Comparison of ENCODE assay signal across 18 cellular contexts in the genomic region with DNA sequence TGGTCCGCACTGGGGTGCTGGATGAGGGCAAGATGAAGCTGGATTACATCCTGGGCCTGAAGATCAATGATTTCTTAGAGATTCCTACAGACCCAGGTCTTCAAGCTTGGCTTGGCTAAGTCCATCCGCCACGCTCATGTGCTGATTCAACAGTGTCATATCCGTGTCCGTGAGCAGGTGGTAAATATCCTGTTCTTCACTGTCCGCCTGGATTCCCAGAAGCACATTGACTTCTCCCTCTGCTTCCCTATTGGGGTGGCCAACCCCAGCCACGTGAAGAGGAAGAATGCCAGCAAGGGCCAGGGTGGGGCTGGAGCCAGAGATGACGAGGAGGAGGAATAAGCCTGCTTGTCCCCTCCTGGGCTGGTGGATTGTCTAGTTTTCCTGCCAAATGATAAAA. TPM values are rescaled to one million over a fixed set of nuclear protein-coding genes. Genes with fewer than 3 reads are reported as not detected.
A peak's percentile ranks its signal among the peaks of the same experiment; 100 is the strongest.
DNase-seq lines count a peak whose midpoint lies in the region; ATAC-seq, FAIRE-seq and TF ChIP-seq lines count a peak whose summit lies in the region.
"Had no signal": no experiment of that assay in that cellular context is flagged by ENCODE, and none has a peak within 500 bp of the region (broad histone marks: within the 10 kb centered on the region; RNA-seq: fewer than 3 reads in every experiment).

No MANE protein-coding gene starts in this region.

- TF ChIP-seq POLR2A in HepG2 (IDR thresholded peaks at IDR 0.05; ENCODE audit: insufficient read depth in 1 of 2, low read depth in 2 of 2, low read length in 2 of 2) = no peak
- TF ChIP-seq POLR2A in right lobe of liver (IDR thresholded peaks at IDR 0.05) = no peak
- no peak for TF ChIP-seq POLR2A in K562 (conservative IDR thresholded peaks at IDR 0.05)

- no peaks in the 10 kb centered on the region; the same call in 2 of the 3 replicates for H3K36me3 Mint-ChIP-seq in GM23338 (ENCODE audit: low read depth)
- peaks cover 0 to 10% of the 10 kb centered on the region in 2 donors for H3K36me3 Mint-ChIP-seq in CD4-positive, alpha-beta memory T cell

- in situ Hi-C loops in HepG2 (cut with HindIII; ENCODE audit: extremely low pct_ligation_motif_present, low pct_unique_long_range_greater_than_20kb) = no loop called here
- in situ Hi-C loops in K562 (cut with MboI) = no loop called here

- intact Hi-C loops in HepG2 (cut with micrococcal nuclease; ENCODE audit: unreplicated experiment) = no loop called here
- intact Hi-C loops in right lobe of liver (cut with DNase I) = no loop called here
- intact Hi-C loops in K562 (cut with micrococcal nuclease) = no loop called here
- intact Hi-C loops in mucosa of descending colon (cut with DNase I, micrococcal nuclease) = no loop called here
- intact Hi-C loops in CD4-positive, alpha-beta memory T cell (cut with micrococcal nuclease) = no loop called here

- H3K79me2 ChIP-seq in HepG2 (ENCODE audit: insufficient read depth, low read length) = no peaks in the 10 kb centered on the region
- no peaks in the 10 kb centered on the region for H3K79me2 ChIP-seq in K562 (ENCODE audit: control insufficient read depth, insufficient read depth, low read length)
- no peaks in the 10 kb centered on the region for H3K79me2 ChIP-seq in GM23338 (replicated peaks; ENCODE audit: insufficient read depth)

- FAIRE-seq in HepG2 (lab: Jason Lieb, UNC) (no peak), K562 (lab: Jason Lieb, UNC) (no peak)
- FAIRE-seq: GM12892 had no signal

- WGBS in HepG2 (ENCODE audit: low lambda C conversion rate) = 52% methylated on average over 7 of the region's 8 CpGs
- WGBS in right lobe of liver (ENCODE audit: insufficient coverage, low coverage, low lambda C conversion rate, missing lambda C conversion rate) = 40% methylated on average over 2 of the region's 8 CpGs
- 22% methylated on average over 8 of the region's 8 CpGs for WGBS in K562 (ENCODE audit: insufficient coverage, low coverage, missing lambda C conversion rate)

- H3F3A ChIP-seq in GM23338 (replicated peaks; ENCODE audit: low read depth) = peaks cover 28% of the 10 kb centered on the region; the same call in 1 of the 2 replicates

- H3K27me3 Mint-ChIP-seq in GM23338 (ENCODE audit: insufficient read depth, low read depth, poor library complexity) = peaks cover 47% of the 10 kb centered on the region
- no peaks in the 10 kb centered on the region for H3K27me3 Mint-ChIP-seq in CD4-positive, alpha-beta memory T cell

- ATAC-seq in HepG2 (no peak), right lobe of liver (no peak), K562 (no peak), mucosa of descending colon (peak; percentile 37), GM23338 (no peak)
- ATAC-seq: CD8-positive, alpha-beta T cell had no signal

- H3K27me3 ChIP-seq in HepG2 (ENCODE audit: control insufficient read depth in 1 of 2, insufficient read depth in 2 of 2, low read length in 2 of 2) (peaks cover 6 to 54% of the 10 kb centered on the region in 2 experiments), right lobe of liver (no peaks in the 10 kb centered on the region), K562 (ENCODE audit: control insufficient read depth in 2 of 2, insufficient read depth in 2 of 2, low read length in 2 of 2) (peaks cover 40 to 68% of the 10 kb centered on the region in 2 experiments), GM23338 (ENCODE audit: insufficient read depth) (peaks cover 61% of the 10 kb centered on the region)
- H3K27me3 ChIP-seq in CD4-positive, alpha-beta memory T cell (ENCODE audit: insufficient read depth, low read length) = no peaks in the 10 kb centered on the region

- H3K9me3 ChIP-seq in HepG2 (ENCODE audit: low read length) = no peaks in the 10 kb centered on the region
- H3K9me3 ChIP-seq in right lobe of liver = no peaks in the 10 kb centered on the region
- no peaks in the 10 kb centered on the region for H3K9me3 ChIP-seq in K562 (replicated peaks; ENCODE audit: control insufficient read depth, insufficient read depth, low read depth, low read length)
- no peaks in the 10 kb centered on the region for H3K9me3 ChIP-seq in mucosa of descending colon
- no peaks in the 10 kb centered on the region for H3K9me3 ChIP-seq in CD4-positive, alpha-beta memory T cell (ENCODE audit: control insufficient read depth in 1 of 2, low read length in 2 of 2)

- CTCF ChIA-PET in HepG2 (lab: Yijun Ruan, JAX; ENCODE audit: low intra/inter-chr PET ratio, low total read pairs) = no interaction called here
- CTCF ChIA-PET in K562 (lab: Yijun Ruan, JAX; ENCODE audit: low intra/inter-chr PET ratio) = no interaction called here
- CTCF ChIA-PET in CD4-positive, alpha-beta memory T cell (lab: Charles Lee; ENCODE audit: partially characterized antibody) = interaction anchor here (1.1 to 1.8 kb wide), 4 partner anchors 10 to 77 kb away, joined by 3 to 7 read pairs (median 5); no protein-coding TSS in a partner anchor

- no peaks in the 10 kb centered on the region for H3K9me1 ChIP-seq in K562 (ENCODE audit: control insufficient read depth, insufficient read depth, low read length)

- no peak overlapping the region for H3K27ac Mint-ChIP-seq in GM23338
- H3K27ac Mint-ChIP-seq in CD4-positive, alpha-beta memory T cell = no peak overlapping the region
- H3K27ac Mint-ChIP-seq: CD8-positive, alpha-beta T cell had no signal

- H3K9me2 ChIP-seq in GM23338 (ENCODE audit: insufficient read depth) = no peaks in the 10 kb centered on the region

- no peak for TF ChIP-seq EP300 in HepG2 (IDR thresholded peaks at IDR 0.05; ENCODE audit: low read depth in 2 of 2, low read length in 2 of 2)
- no peak for TF ChIP-seq EP300 in HepG2 (CRISPR knock-in tag; IDR thresholded peaks at IDR 0.05; ENCODE audit: borderline replicate concordance)
- TF ChIP-seq EP300 in K562 (IDR thresholded peaks at IDR 0.05; ENCODE audit: low read length) = no peak

- DNase-seq in HepG2 (ENCODE audit: low spot score) (no peak), right lobe of liver (no peak), K562 (ENCODE audit: extremely low read depth in 1 of 4, low spot score in 3 of 4) (no peak), mucosa of descending colon (peak; percentile 60 to 73 (median 71)), GM23338 (ENCODE audit: low spot score) (no peak)
- DNase-seq in CD4-positive, alpha-beta memory T cell = no peak
- DNase-seq in activated CD4-positive, alpha-beta T cell treated with anti-CD3 and anti-CD28 coated beads for 4 hours = no peak
- DNase-seq: CD8-positive, alpha-beta T cell; GF-D8; GM23248; NCI-H1048; NCI-H1436 treated with DMSO at 0.1 percent for 48 hours; NCI-H2029 treated with DMSO at 0.1 percent for 48 hours; NCI-H2171 treated with DMSO at 0.1 percent for 48 hours; NCI-H748 treated with DMSO at 0.1 percent for 48 hours; PC-9 had no signal

- H3K4me3 Mint-ChIP-seq in GM23338 = no peak overlapping the region
- peak overlapping the region in 1 of 8 donors; percentile 69 for H3K4me3 Mint-ChIP-seq in CD4-positive, alpha-beta memory T cell
- H3K4me3 Mint-ChIP-seq: CD8-positive, alpha-beta T cell had no signal

- TF ChIP-seq RAD21 in HepG2 (CRISPR knock-in tag; IDR thresholded peaks at IDR 0.05) (no peak), K562 (CRISPR knock-in tag; conservative IDR thresholded peaks at IDR 0.05 in 1 of 2, IDR thresholded peaks at IDR 0.05 in 1 of 2) (no peak)

- POLR2A ChIA-PET in HepG2 (lab: Yijun Ruan, JAX) (no interaction called here), K562 (lab: Yijun Ruan, JAX) (interaction anchor here (0.6 to 1.1 kb wide), 2 partner anchors 10 to 1219 kb away, joined by 3 read pairs; no protein-coding TSS in a partner anchor)
- POLR2A ChIA-PET in CD4-positive, alpha-beta memory T cell (lab: Charles Lee; ENCODE audit: partially characterized antibody) = interaction anchor here (0.6 kb wide), 1 partner anchor 8 kb away, joined by 3 read pairs; no protein-coding TSS in a partner anchor

- H3K27ac ChIP-seq in HepG2 (ENCODE audit: extremely low read length, insufficient read depth, low read length) = no peak overlapping the region
- H3K27ac ChIP-seq in right lobe of liver = no peak overlapping the region
- H3K27ac ChIP-seq in K562 (ENCODE audit: extremely low read depth, low read depth, low read length) = no peak overlapping the region
- H3K27ac ChIP-seq in GM23338 (ENCODE audit: low read depth) = no peak overlapping the region
- no peak overlapping the region for H3K27ac ChIP-seq in CD4-positive, alpha-beta memory T cell (ENCODE audit: low read depth, low read length)
- H3K27ac ChIP-seq: GM23248, KMS-11, PC-9 had no signal

- peaks cover 39% of the 10 kb centered on the region for H3K4me1 Mint-ChIP-seq in GM23338
- peaks cover 19 to 42% (median 32%) of the 10 kb centered on the region in 4 donors for H3K4me1 Mint-ChIP-seq in CD4-positive, alpha-beta memory T cell

- TF ChIP-seq CTCF in HepG2 (CRISPR knock-in tag; IDR thresholded peaks at IDR 0.05) (no peak), right lobe of liver (IDR thresholded peaks at IDR 0.05) (no peak), K562 (IDR thresholded peaks at IDR 0.05 in 2 of 3, conservative IDR thresholded peaks at IDR 0.05 in 1 of 3; ENCODE audit: insufficient read depth in 2 of 3, low read depth in 1 of 3, low read length in 3 of 3) (no peak), mucosa of descending colon (IDR thresholded peaks at IDR 0.05) (no peak), GM23338 (conservative IDR thresholded peaks at IDR 0.05; ENCODE audit: low read depth in 2 of 2) (no peak)

- H2AFZ ChIP-seq in HepG2 (ENCODE audit: low read length) = no peak overlapping the region
- H2AFZ ChIP-seq in K562 (ENCODE audit: low read depth, low read length) = no peak overlapping the region
- H2AFZ ChIP-seq in GM23338 = no peak overlapping the region
- H2AFZ ChIP-seq: GM23248, PC-9 had no signal

- H3K4me1 ChIP-seq in HepG2 (ENCODE audit: insufficient read depth, low read length) = peaks cover 25% of the 10 kb centered on the region
- peaks cover 0 to 19% (median 9%) of the 10 kb centered on the region in 4 donors for H3K4me1 ChIP-seq in right lobe of liver
- peaks cover 0 to 15% of the 10 kb centered on the region in 2 experiments; a peak in 2 of 5 replicates for H3K4me1 ChIP-seq in K562 (replicated peaks in 1 of 2; ENCODE audit: control insufficient read depth in 2 of 2, insufficient read depth in 2 of 2, low read length in 2 of 2)
- H3K4me1 ChIP-seq in mucosa of descending colon (ENCODE audit: low read depth) = peaks cover 21% of the 10 kb centered on the region
- peaks cover 38% of the 10 kb centered on the region for H3K4me1 ChIP-seq in GM23338 (ENCODE audit: insufficient read depth)
- peaks cover 27% of the 10 kb centered on the region for H3K4me1 ChIP-seq in CD4-positive, alpha-beta memory T cell (ENCODE audit: insufficient read depth, low read length)

- H3K36me3 ChIP-seq in HepG2 (replicated peaks in 1 of 2; ENCODE audit: control insufficient read depth in 1 of 2, insufficient read depth in 2 of 2, low read length in 2 of 2) = no peaks in the 10 kb centered on the region
- no peaks in the 10 kb centered on the region for H3K36me3 ChIP-seq in right lobe of liver
- no peaks in the 10 kb centered on the region for H3K36me3 ChIP-seq in K562 (ENCODE audit: control insufficient read depth, insufficient read depth, low read length)
- H3K36me3 ChIP-seq in mucosa of descending colon (ENCODE audit: low read depth) = no peaks in the 10 kb centered on the region
- H3K36me3 ChIP-seq in GM23338 (ENCODE audit: insufficient read depth) = no peaks in the 10 kb centered on the region
- H3K36me3 ChIP-seq in CD4-positive, alpha-beta memory T cell (ENCODE audit: insufficient read depth, low read length) = no peaks in the 10 kb centered on the region

- H4K20me1 ChIP-seq in HepG2 (ENCODE audit: insufficient read depth, low read length) = no peaks in the 10 kb centered on the region
- 0 out of 2 replicates have a peak, but pooled peaks cover 3% of the 10 kb centered on the region for H4K20me1 ChIP-seq in K562 (replicated peaks; ENCODE audit: control insufficient read depth, insufficient read depth, low read length)
- no peaks in the 10 kb centered on the region; the same call in 1 of the 2 replicates for H4K20me1 ChIP-seq in GM23338 (replicated peaks; ENCODE audit: insufficient read depth)

- no peak overlapping the region for H3K4me2 ChIP-seq in HepG2 (ENCODE audit: low read depth, low read length)
- no peak overlapping the region for H3K4me2 ChIP-seq in K562 (ENCODE audit: insufficient read depth, low read length)
- no peak overlapping the region for H3K4me2 ChIP-seq in GM23338
- H3K4me2 ChIP-seq: KMS-11, PC-9 had no signal

- no TSS peak for BruUV-seq in HepG2 (replicated peaks; lab: Mats Ljungman, UMichigan)
- BruUV-seq in K562 (replicated peaks; lab: Mats Ljungman, UMichigan) = no TSS peak

- H3K9me3 Mint-ChIP-seq in GM23338 = 0 out of 3 replicates have a peak, but pooled peaks cover 5% of the 10 kb centered on the region
- H3K9me3 Mint-ChIP-seq in CD4-positive, alpha-beta memory T cell = no peaks in the 10 kb centered on the region
- H3K9me3 Mint-ChIP-seq: CD8-positive, alpha-beta T cell had no signal

- H3K9ac ChIP-seq in HepG2 (ENCODE audit: insufficient read depth, low read depth, low read length) (no peak overlapping the region), K562 (ENCODE audit: insufficient read depth in 1 of 2, low read depth in 2 of 2, low read length in 2 of 2) (no peak overlapping the region)
- H3K9ac ChIP-seq: GM23248, KMS-11 had no signal

- H3K4me3 ChIP-seq in HepG2 (replicated peaks in 1 of 3; ENCODE audit: insufficient read depth in 1 of 3, low read depth in 2 of 3, low read length in 3 of 3) (no peak overlapping the region), right lobe of liver (no peak overlapping the region), K562 (no peak overlapping the region), mucosa of descending colon (no peak overlapping the region), GM23338 (no peak overlapping the region)
- H3K4me3 ChIP-seq in CD4-positive, alpha-beta memory T cell (ENCODE audit: low read length in 2 of 2) = no peak overlapping the region
- H3K4me3 ChIP-seq: GM23248, PC-9 had no signal

RNA-seq across cellular contexts. Expression of gene CBR3, which starts 2.2 kb away (rescaled TPM):
- total RNA-seq in HepG2 (2016; rRNA removed; fragmentation: Illumina TruSeq; extraction: Trizol) = not detected in 2 replicates
- total RNA-seq in HepG2 (2016; cell fraction: cytosol; rRNA removed; fragmentation: Illumina TruSeq; extraction: Trizol; ENCODE audit: low read depth) = not detected in 2 replicates
- not detected in 2 replicates for total RNA-seq in HepG2 (2016; cell fraction: insoluble cytoplasmic fraction; rRNA removed; fragmentation: Illumina TruSeq; extraction: Trizol)
- total RNA-seq in HepG2 (2016; cell fraction: membrane; rRNA removed; fragmentation: Illumina TruSeq; extraction: Trizol) = not detected in 2 replicates
- not detected in 2 replicates for total RNA-seq in HepG2 (2016; cell fraction: nucleus; rRNA removed; fragmentation: Illumina TruSeq; extraction: Trizol)
- not detected in 2 replicates for polyA plus RNA-seq in HepG2 (2011; rRNA removed)
- polyA plus RNA-seq in HepG2 (2011; cell fraction: cytosol; rRNA removed) = not detected in 2 replicates
- polyA plus RNA-seq in HepG2 (2011; cell fraction: nucleus; rRNA removed) = 0.14 TPM in 1 of 2 replicates, not detected in the other
- not detected in 2 replicates for polyA plus RNA-seq in HepG2 (2012)
- not detected in 2 replicates for polyA plus RNA-seq in HepG2 (2016; cell fraction: cytosol; fragmentation: Illumina TruSeq; extraction: Trizol; ENCODE audit: low read depth)
- polyA plus RNA-seq in HepG2 (2016; cell fraction: insoluble cytoplasmic fraction; fragmentation: Illumina TruSeq; extraction: Trizol; ENCODE audit: low read depth) = not detected in 2 replicates
- not detected in 2 replicates for polyA plus RNA-seq in HepG2 (2016; cell fraction: membrane; fragmentation: Illumina TruSeq; extraction: Trizol; ENCODE audit: low read depth)
- not detected in 2 replicates for polyA plus RNA-seq in HepG2 (2016; cell fraction: nucleus; fragmentation: Illumina TruSeq; extraction: Trizol; ENCODE audit: insufficient read depth, low read depth)
- polyA minus RNA-seq in HepG2 (2011; rRNA and poly(A)+ RNA removed; ENCODE audit: low replicate concordance) = 2.9 TPM in 1 of 2 replicates, not detected in the other
- polyA minus RNA-seq in HepG2 (2011; cell fraction: cytosol; rRNA and poly(A)+ RNA removed) = not detected in 2 replicates
- not detected in 2 replicates for polyA minus RNA-seq in HepG2 (2011; cell fraction: nucleus; rRNA and poly(A)+ RNA removed)
- 1 to 10 TPM in 2 of 6 experiments, under 1 TPM in 2, not detected in 2; 0.17 to 1.3 (median 0.74) TPM for total RNA-seq in right lobe of liver
- not detected in 2 replicates for total RNA-seq in K562 (2011; cell fraction: chromatin; rRNA removed; ENCODE audit: low replicate concordance)
- total RNA-seq in K562 (2011; cell fraction: nucleolus; rRNA removed) = not detected in 2 replicates
- total RNA-seq in K562 (2011; cell fraction: nucleoplasm; rRNA removed) = not detected in 2 replicates
- not detected in 2 replicates for total RNA-seq in K562 (2014; rRNA removed)
- total RNA-seq in K562 (2014; rRNA removed; fragmentation: Illumina TruSeq; extraction: Trizol) = not detected in 2 replicates
- total RNA-seq in K562 (2015; rRNA removed; fragmentation: Illumina TruSeq; extraction: Trizol) = not detected in 2 replicates
- total RNA-seq in K562 (2021) = 0.16 TPM in 1 of 2 replicates, not detected in the other
- not detected in 2 replicates for polyA plus RNA-seq in K562 (2011; rRNA removed)
- polyA plus RNA-seq in K562 (2011; cell fraction: cytosol; rRNA removed) = not detected in 2 replicates
- not detected in 2 replicates for polyA plus RNA-seq in K562 (2011; cell fraction: nucleus; rRNA removed)
- polyA plus RNA-seq in K562 (2012) = not detected in 2 replicates
- not detected in 2 replicates for polyA plus RNA-seq in K562 (2014; fragmentation: Illumina TruSeq; extraction: Trizol)
- polyA plus RNA-seq in K562 (2014; fragmentation: Nextera tagmentation; extraction: Ambion mirVana) = not detected
- polyA plus RNA-seq in K562 (2014; rRNA removed) = not detected in 2 replicates
- not detected in 2 replicates for polyA minus RNA-seq in K562 (2011; rRNA and poly(A)+ RNA removed)
- not detected in 2 replicates for polyA minus RNA-seq in K562 (2011; cell fraction: cytosol; rRNA and poly(A)+ RNA removed)
- polyA minus RNA-seq in K562 (2011; cell fraction: nucleus; rRNA and poly(A)+ RNA removed) = not detected in 2 replicates
- 1 to 10 TPM in 2 of 3 donors, under 1 TPM in 1; 0.75 to 5.0 (median 4.1) TPM for total RNA-seq in mucosa of descending colon
- 4.0 and 4.6 TPM in 2 replicates for total RNA-seq in GM23338 (2014; rRNA removed; shearing (Covaris generic))
- 8.2 and 8.7 TPM in 2 replicates for polyA plus RNA-seq in GM23338 (2016; fragmentation: Nextera tagmentation; extraction: Ambion mirVana)
- total RNA-seq in CD4-positive, alpha-beta memory T cell = 1 to 10 TPM; 9.2 to 9.3 TPM
- 10 to 100 TPM; 15.6 to 24.9 TPM for polyA plus RNA-seq in CD4-positive, alpha-beta memory T cell

RNA-seq across cellular contexts. Expression of gene DOP1B, which starts 23.9 kb away (rescaled TPM):
- total RNA-seq in HepG2 (2016; rRNA removed; fragmentation: Illumina TruSeq; extraction: Trizol) = 2.8 and 3.0 TPM in 2 replicates
- 2.6 and 3.3 TPM in 2 replicates for total RNA-seq in HepG2 (2016; cell fraction: cytosol; rRNA removed; fragmentation: Illumina TruSeq; extraction: Trizol; ENCODE audit: low read depth)
- total RNA-seq in HepG2 (2016; cell fraction: insoluble cytoplasmic fraction; rRNA removed; fragmentation: Illumina TruSeq; extraction: Trizol) = 2.4 and 3.0 TPM in 2 replicates
- 1.3 and 1.6 TPM in 2 replicates for total RNA-seq in HepG2 (2016; cell fraction: membrane; rRNA removed; fragmentation: Illumina TruSeq; extraction: Trizol)
- total RNA-seq in HepG2 (2016; cell fraction: nucleus; rRNA removed; fragmentation: Illumina TruSeq; extraction: Trizol) = 2.4 and 2.5 TPM in 2 replicates
- polyA plus RNA-seq in HepG2 (2011; rRNA removed) = 2.3 and 3.2 TPM in 2 replicates
- 2.0 and 2.3 TPM in 2 replicates for polyA plus RNA-seq in HepG2 (2011; cell fraction: cytosol; rRNA removed)
- polyA plus RNA-seq in HepG2 (2011; cell fraction: nucleus; rRNA removed) = 4.2 and 4.4 TPM in 2 replicates
- 3.9 TPM in 2 replicates for polyA plus RNA-seq in HepG2 (2012)
- polyA plus RNA-seq in HepG2 (2016; cell fraction: cytosol; fragmentation: Illumina TruSeq; extraction: Trizol; ENCODE audit: low read depth) = 0.11 and 0.18 TPM in 2 replicates
- polyA plus RNA-seq in HepG2 (2016; cell fraction: insoluble cytoplasmic fraction; fragmentation: Illumina TruSeq; extraction: Trizol; ENCODE audit: low read depth) = 1.6 TPM in 2 replicates
- polyA plus RNA-seq in HepG2 (2016; cell fraction: membrane; fragmentation: Illumina TruSeq; extraction: Trizol; ENCODE audit: low read depth) = 0.45 and 0.50 TPM in 2 replicates
- polyA plus RNA-seq in HepG2 (2016; cell fraction: nucleus; fragmentation: Illumina TruSeq; extraction: Trizol; ENCODE audit: insufficient read depth, low read depth) = 3.0 and 3.5 TPM in 2 replicates
- 1.9 and 6.3 TPM in 2 replicates for polyA minus RNA-seq in HepG2 (2011; rRNA and poly(A)+ RNA removed; ENCODE audit: low replicate concordance)
- polyA minus RNA-seq in HepG2 (2011; cell fraction: cytosol; rRNA and poly(A)+ RNA removed) = 5.7 and 6.1 TPM in 2 replicates
- polyA minus RNA-seq in HepG2 (2011; cell fraction: nucleus; rRNA and poly(A)+ RNA removed) = 8.0 and 8.5 TPM in 2 replicates
- 10 to 100 TPM in 5 of 6 experiments, 1 to 10 TPM in 1; 6.6 to 30.1 (median 20.9) TPM for total RNA-seq in right lobe of liver
- total RNA-seq in K562 (2011; cell fraction: chromatin; rRNA removed; ENCODE audit: low replicate concordance) = 1.3 and 1.7 TPM in 2 replicates
- 1.2 and 1.8 TPM in 2 replicates for total RNA-seq in K562 (2011; cell fraction: nucleolus; rRNA removed)
- total RNA-seq in K562 (2011; cell fraction: nucleoplasm; rRNA removed) = 1.2 and 2.0 TPM in 2 replicates
- 0.32 and 0.41 TPM in 2 replicates for total RNA-seq in K562 (2014; rRNA removed)
- total RNA-seq in K562 (2014; rRNA removed; fragmentation: Illumina TruSeq; extraction: Trizol) = 1.2 and 1.4 TPM in 2 replicates
- 0.58 and 0.79 TPM in 2 replicates for total RNA-seq in K562 (2015; rRNA removed; fragmentation: Illumina TruSeq; extraction: Trizol)
- 1.8 and 2.2 TPM in 2 replicates for total RNA-seq in K562 (2021)
- 0.75 and 1.1 TPM in 2 replicates for polyA plus RNA-seq in K562 (2011; rRNA removed)
- polyA plus RNA-seq in K562 (2011; cell fraction: cytosol; rRNA removed) = 0.58 and 1.6 TPM in 2 replicates
- 0.65 and 2.5 TPM in 2 replicates for polyA plus RNA-seq in K562 (2011; cell fraction: nucleus; rRNA removed)
- 1.0 and 2.3 TPM in 2 replicates for polyA plus RNA-seq in K562 (2012)
- 0.64 and 0.68 TPM in 2 replicates for polyA plus RNA-seq in K562 (2014; fragmentation: Illumina TruSeq; extraction: Trizol)
- under 1 TPM; 0.04 to 0.06 TPM for polyA plus RNA-seq in K562 (2014; fragmentation: Nextera tagmentation; extraction: Ambion mirVana)
- 0.45 and 0.76 TPM in 2 replicates for polyA plus RNA-seq in K562 (2014; rRNA removed)
- polyA minus RNA-seq in K562 (2011; rRNA and poly(A)+ RNA removed) = 0.28 and 2.0 TPM in 2 replicates
- 0.67 and 2.3 TPM in 2 replicates for polyA minus RNA-seq in K562 (2011; cell fraction: cytosol; rRNA and poly(A)+ RNA removed)
- polyA minus RNA-seq in K562 (2011; cell fraction: nucleus; rRNA and poly(A)+ RNA removed) = 0.94 and 3.0 TPM in 2 replicates
- 10 to 100 TPM; 40.4 to 87.3 (median 73.1) TPM for total RNA-seq in mucosa of descending colon
- total RNA-seq in GM23338 (2014; rRNA removed; shearing (Covaris generic)) = 9.9 and 18.0 TPM in 2 replicates
- polyA plus RNA-seq in GM23338 (2016; fragmentation: Nextera tagmentation; extraction: Ambion mirVana) = 2.8 and 4.9 TPM in 2 replicates
- 10 to 100 TPM; 24.0 to 27.3 TPM for total RNA-seq in CD4-positive, alpha-beta memory T cell
- 10 to 100 TPM in 1 of 2 donors, 1 to 10 TPM in 1; 3.2 to 13.7 TPM for polyA plus RNA-seq in CD4-positive, alpha-beta memory T cell

Comparison
In these comparisons a context has a peak if more than half of its experiments do, and no peak if none do; other contexts are left out.
1. DNase-seq: peak in mucosa of descending colon (3 of 3); none in HepG2 (single experiment), right lobe of liver (0 of 3), K562 (0 of 4), GM23338 (single experiment), CD4-positive, alpha-beta memory T cell (0 of 5) and activated CD4-positive, alpha-beta T cell treated with anti-CD3 and anti-CD28 coated beads for 4 hours (0 of 2).
2. Of the 241 proteins assayed by ChIP-seq in both HepG2 and K562: peak only in HepG2: MAFK; only in K562: MAFG; in both: MAFF; in neither: 238.